Comparison of ENCODE assay signal across 8 cellular contexts in genomic region chr11:61695917-61696316, GRCh38. TPM values are rescaled to one million over a fixed set of nuclear protein-coding genes. Genes with fewer than 3 reads are reported as not detected.
A peak's percentile ranks its signal among the peaks of the same experiment; 100 is the strongest.
DNase-seq lines count a peak whose midpoint lies in the region; TF ChIP-seq lines count a peak whose summit lies in the region.

No MANE protein-coding gene starts in this region.

- no peaks in the 10 kb centered on the region for H3K9me2 ChIP-seq in SK-N-SH

- H3K4me1 ChIP-seq in BE2C (no peaks in the 10 kb centered on the region), SK-N-SH (ENCODE audit: control insufficient read depth in 1 of 2, insufficient read depth in 2 of 2, low read depth in 1 of 2, low read length in 1 of 2) (peaks cover 20 to 58% of the 10 kb centered on the region in 2 experiments; a peak in 3 of 4 replicates), left ventricle myocardium inferior (peaks cover 89% of the 10 kb centered on the region)

- POLR2A ChIA-PET in SK-N-SH (lab: Yijun Ruan, JAX): interaction anchor here (0.9 kb wide), 1 partner anchor 23 kb away, joined by 4 read pairs; no protein-coding TSS in a partner anchor

- TF ChIP-seq RAD21 in SK-N-SH (IDR thresholded peaks at IDR 0.05; ENCODE audit: low read length): no peak

- CTCF ChIA-PET in SK-N-SH (lab: Yijun Ruan, JAX): interaction anchor here (0.9 to 1.9 kb wide), 3 partner anchors 13 to 52 kb away, joined by 4 to 11 read pairs (median 4); partner anchors contain the start of gene DAGLA

- H3K27me3 ChIP-seq in BE2C: no peaks in the 10 kb centered on the region
- H3K27me3 ChIP-seq in SK-N-SH (ENCODE audit: insufficient read depth): no peaks in the 10 kb centered on the region
- H3K27me3 ChIP-seq in left ventricle myocardium inferior (ENCODE audit: low read depth): no peaks in the 10 kb centered on the region

- H3K4me3 ChIP-seq in BE2C (ENCODE audit: low read depth, low read length): no peak overlapping the region
- H3K4me3 ChIP-seq in SK-N-SH (ENCODE audit: low read depth in 2 of 2, low read length in 1 of 2): no peak overlapping the region
- H3K4me3 ChIP-seq in left ventricle myocardium inferior: peak overlapping the region; percentile 49
- peak overlapping the region in 3 of 7 experiments; percentile 4 to 23 (median 18) for H3K4me3 ChIP-seq in skin epidermis

- intact Hi-C loops in left ventricle myocardium inferior (cut with micrococcal nuclease): no loop called here

- H2AFZ ChIP-seq in SK-N-SH (ENCODE audit: low read depth): no peak overlapping the region

- H3K4me3 Mint-ChIP-seq in activated naive CD8-positive, alpha-beta T cell treated with anti-CD3 and anti-CD28 coated beads for 36 hours: peak overlapping the region; percentile 51

- H3K36me3 ChIP-seq in BE2C (no peaks in the 10 kb centered on the region), SK-N-SH (replicated peaks in 1 of 2; ENCODE audit: control insufficient read depth in 1 of 2, insufficient read depth in 2 of 2, low read length in 1 of 2) (no peaks in the 10 kb centered on the region), left ventricle myocardium inferior (no peaks in the 10 kb centered on the region)

- TF ChIP-seq EP300 in SK-N-SH (IDR thresholded peaks at IDR 0.05; ENCODE audit: borderline replicate concordance in 1 of 2, low read depth in 1 of 2, low read length in 1 of 2): no peak

- no peaks in the 10 kb centered on the region for H3F3A ChIP-seq in SK-N-SH (replicated peaks; ENCODE audit: insufficient read depth)

- DNase-seq in BE2C (peak; percentile 25), GOT3 (lab: John Stamatoyannopoulos, UW) (peak; percentile 25), SK-N-SH (peak; percentile 56), left ventricle myocardium inferior (peak; percentile 79), G401 (ENCODE audit: low spot score) (no peak), NCI-H2227 (lab: John Stamatoyannopoulos, UW; ENCODE audit: unreplicated experiment) (no peak)
- peak; percentile 95 for DNase-seq in activated naive CD8-positive, alpha-beta T cell treated with anti-CD3 and anti-CD28 coated beads for 36 hours

- H3K9ac ChIP-seq in SK-N-SH: peak overlapping the region; percentile 33; the same call in 1 of the 2 replicates

- in situ Hi-C loops in G401 (cut with HindIII; ENCODE audit: low sequenced_read_pairs): no loop called here

- TF ChIP-seq CTCF in BE2C (IDR thresholded peaks at IDR 0.05; ENCODE audit: low read depth, low read length) (no peak), SK-N-SH (IDR thresholded peaks at IDR 0.05) (peak; percentile 28), left ventricle myocardium inferior (IDR thresholded peaks at IDR 0.05; ENCODE audit: borderline replicate concordance) (peak; percentile 20)

- H3K79me2 ChIP-seq in SK-N-SH (ENCODE audit: insufficient read depth): no peaks in the 10 kb centered on the region

- H3K4me2 ChIP-seq in SK-N-SH: peak overlapping the region; percentile 55; the same call in 1 of the 2 replicates

- H4K20me1 ChIP-seq in SK-N-SH (ENCODE audit: insufficient read depth): peaks cover 8% of the 10 kb centered on the region; the same call in 1 of the 2 replicates

- peaks cover 20% of the 10 kb centered on the region for H3K4me1 Mint-ChIP-seq in activated naive CD8-positive, alpha-beta T cell treated with anti-CD3 and anti-CD28 coated beads for 36 hours

- H3K27ac ChIP-seq in SK-N-SH (ENCODE audit: low read depth in 2 of 2, low read length in 1 of 2) (peak overlapping the region in 1 of 2 experiments; percentile 32; a peak in 3 of 4 replicates), left ventricle myocardium inferior (replicated peaks) (peak overlapping the region; percentile 92), skin epidermis (peak overlapping the region in 17 of 21 experiments; percentile 41 to 86 (median 76))

- H3K9me3 ChIP-seq in BE2C (no peaks in the 10 kb centered on the region), SK-N-SH (no peaks in the 10 kb centered on the region), left ventricle myocardium inferior (replicated peaks) (no peaks in the 10 kb centered on the region)

- no peaks in the 10 kb centered on the region for H3K27me3 Mint-ChIP-seq in activated naive CD8-positive, alpha-beta T cell treated with anti-CD3 and anti-CD28 coated beads for 36 hours

- peak overlapping the region; percentile 79 for H3K27ac Mint-ChIP-seq in activated naive CD8-positive, alpha-beta T cell treated with anti-CD3 and anti-CD28 coated beads for 36 hours

- no peaks in the 10 kb centered on the region for H3K36me3 Mint-ChIP-seq in activated naive CD8-positive, alpha-beta T cell treated with anti-CD3 and anti-CD28 coated beads for 36 hours

- 24% methylated on average over 5 of the region's 17 CpGs for WGBS in SK-N-SH (ENCODE audit: low lambda C conversion rate)

- no peaks in the 10 kb centered on the region for H3K9me3 Mint-ChIP-seq in activated naive CD8-positive, alpha-beta T cell treated with anti-CD3 and anti-CD28 coated beads for 36 hours

TF ChIP-seq in SK-N-SH, 30 proteins besides CTCF, POLR2A, EP300 and RAD21 (continues in another document):
- TF ChIP-seq MAX (IDR thresholded peaks at IDR 0.05; ENCODE audit: low read depth) (peak; percentile 45; the same call in 1 of the 2 replicates), SIN3A (IDR thresholded peaks at IDR 0.05; ENCODE audit: borderline replicate concordance, low read depth, low read length) (peak; percentile 45; the same call in 1 of the 2 replicates), RFX5 (IDR thresholded peaks at IDR 0.05; ENCODE audit: low read length) (no peak), ZBTB33 (IDR thresholded peaks at IDR 0.05; ENCODE audit: borderline replicate concordance, low read depth) (no peak), TEAD4 (IDR thresholded peaks at IDR 0.05; ENCODE audit: borderline replicate concordance, insufficient read depth) (no peak)
- TF ChIP-seq, protein P1, sequence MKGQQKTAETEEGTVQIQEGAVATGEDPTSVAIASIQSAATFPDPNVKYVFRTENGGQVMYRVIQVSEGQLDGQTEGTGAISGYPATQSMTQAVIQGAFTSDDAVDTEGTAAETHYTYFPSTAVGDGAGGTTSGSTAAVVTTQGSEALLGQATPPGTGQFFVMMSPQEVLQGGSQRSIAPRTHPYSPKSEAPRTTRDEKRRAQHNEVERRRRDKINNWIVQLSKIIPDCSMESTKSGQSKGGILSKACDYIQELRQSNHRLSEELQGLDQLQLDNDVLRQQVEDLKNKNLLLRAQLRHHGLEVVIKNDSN (IDR thresholded peaks at IDR 0.05; ENCODE audit: borderline replicate concordance, low read depth): no peak

RNA-seq across cellular contexts. Expression of gene DAGLA, which starts 15.7 kb away (rescaled TPM):
- polyA plus RNA-seq in BE2C (2012; ENCODE audit: insufficient read depth, insufficient read length, low read depth): 13.7 TPM
- 2.7 and 3.3 TPM in 2 replicates for polyA plus RNA-seq in SK-N-SH (2012; rRNA removed)
- 1.2 and 2.2 TPM in 2 replicates for polyA plus RNA-seq in SK-N-SH (2012; cell fraction: cytosol; rRNA removed)
- 7.1 and 8.6 TPM in 2 replicates for polyA plus RNA-seq in SK-N-SH (2012; cell fraction: nucleus; rRNA removed)
- total RNA-seq in activated naive CD8-positive, alpha-beta T cell treated with anti-CD3 and anti-CD28 coated beads for 36 hours: under 1 TPM; 0.12 to 0.22 TPM
- total RNA-seq in left ventricle myocardium inferior: 3.2 TPM
- total RNA-seq in G401 (2014; rRNA removed; shearing (Covaris generic)): 0.74 and 1.4 TPM in 2 replicates

RNA-seq across cellular contexts. Expression of gene MYRF, which starts 56.5 kb away (rescaled TPM):
- polyA plus RNA-seq in BE2C (2012; ENCODE audit: insufficient read depth, insufficient read length, low read depth): 6.3 TPM
- polyA plus RNA-seq in SK-N-SH (2012; rRNA removed): 1.8 and 2.8 TPM in 2 replicates
- polyA plus RNA-seq in SK-N-SH (2012; cell fraction: cytosol; rRNA removed): 0.97 and 1.4 TPM in 2 replicates
- 8.2 and 10.0 TPM in 2 replicates for polyA plus RNA-seq in SK-N-SH (2012; cell fraction: nucleus; rRNA removed)
- under 1 TPM; 0.68 to 0.70 TPM for total RNA-seq in activated naive CD8-positive, alpha-beta T cell treated with anti-CD3 and anti-CD28 coated beads for 36 hours
- 0.14 TPM for total RNA-seq in left ventricle myocardium inferior
- 0.71 and 1.4 TPM in 2 replicates for total RNA-seq in G401 (2014; rRNA removed; shearing (Covaris generic))

Comparison
In these comparisons a context has a peak if more than half of its experiments do, and no peak if none do; other contexts are left out.
1. DNase-seq: peak in BE2C (single experiment), GOT3 (single experiment), SK-N-SH (single experiment), activated naive CD8-positive, alpha-beta T cell treated with anti-CD3 and anti-CD28 coated beads for 36 hours (single experiment) and left ventricle myocardium inferior (single experiment); none in G401 (single experiment) and NCI-H2227 (single experiment).